In the genomic region with DNA sequence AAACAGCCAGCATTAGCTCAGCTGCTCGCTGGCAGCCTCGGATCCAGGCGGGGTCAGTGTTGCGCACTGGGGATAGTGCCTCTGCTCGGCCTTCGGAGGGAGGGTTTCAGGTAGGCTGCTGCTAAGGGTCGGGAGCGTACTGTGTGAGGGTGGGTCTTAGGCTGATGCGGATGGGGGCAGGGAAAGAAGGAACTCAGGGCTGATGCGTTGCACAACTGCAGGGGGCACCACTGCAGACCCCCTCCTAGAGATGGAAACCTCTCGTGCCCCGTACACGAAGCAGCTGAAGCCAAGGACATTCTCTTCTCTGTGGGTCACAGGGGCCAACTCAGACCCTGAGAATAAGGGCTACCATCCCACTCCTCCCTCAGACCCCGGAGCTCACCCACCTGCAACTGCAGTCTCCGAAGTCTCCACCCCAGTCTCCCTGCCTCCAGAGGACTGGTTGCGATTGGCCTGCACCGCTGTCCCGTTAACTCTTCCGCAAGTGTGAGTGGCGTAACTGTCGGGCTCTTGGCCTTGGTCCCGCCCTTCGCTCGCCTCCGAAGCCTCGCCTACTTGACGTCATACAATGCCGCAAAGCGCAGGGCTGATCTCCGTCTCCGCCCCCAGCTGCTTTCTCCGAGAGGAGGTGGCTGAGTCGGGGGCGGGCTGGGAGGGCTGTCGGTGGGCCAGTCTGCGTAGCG, we compare ENCODE assay signal across 8 cellular contexts. TPM values are rescaled to one million over a fixed set of nuclear protein-coding genes. Genes with fewer than 3 reads are reported as not detected.
A peak's percentile ranks its signal among the peaks of the same experiment; 100 is the strongest.
DNase-seq lines count a peak whose midpoint lies in the region; ATAC-seq, FAIRE-seq and TF ChIP-seq lines count a peak whose summit lies in the region.

Gene KBTBD3, minus strand, starts transcription at position 425 of the 686 bp plus-strand sequence. CDS start 18,250 bp downstream, outside the sequence.

- H3K36me3 ChIP-seq in MG63, result peaks cover 30% of the 10 kb centered on the region

- no peaks in the 10 kb centered on the region for H3K9me3 ChIP-seq in MG63

- H3K36me3 Mint-ChIP-seq in nephron (ENCODE audit: low read depth), result peaks cover 22% of the 10 kb centered on the region

- FAIRE-seq in G401.6 (lab: Jason Lieb, UNC), result peak; percentile 96

- DNase-seq in HCEC 1CT, result peak; percentile 99
- DNase-seq in MG63, result peak; percentile 99
- DNase-seq in SHP77 (lab: John Stamatoyannopoulos, UW), result peak; percentile 98 to 99
- peak; percentile 84 for DNase-seq in activated gamma-delta T cell (lab: John Stamatoyannopoulos, UW)
- peak; percentile 99 for DNase-seq in fibroblast of the conjunctiva (ENCODE audit: low read depth)
- DNase-seq in stimulated activated naive CD8-positive, alpha-beta T cell treated with anti-CD3 and anti-CD28 coated beads, Interleukin-15, Interleukin-2, amounts not matched to agents 100 U/mL and 50 U/mL, for 24 hours, result peak; percentile 97

- peak within 1 kb of the TSS; percentile 91 for H3K4me3 ChIP-seq in MG63

- peaks cover 51% of the 10 kb centered on the region for H3K4me1 Mint-ChIP-seq in nephron

- peak; percentile 98 for ATAC-seq in stimulated activated naive CD8-positive, alpha-beta T cell treated with anti-CD3 and anti-CD28 coated beads, Interleukin-15, Interleukin-2, amounts not matched to agents 100 U/mL and 50 U/mL, for 24 hours

- TF ChIP-seq CTCF in nephron (IDR thresholded peaks at IDR 0.05; ENCODE audit: unreplicated experiment in 3 of 3), result peak; percentile 46 to 66 (median 47)

- peak within 1 kb of the TSS; percentile 96 to 100 (median 98) for H3K27ac Mint-ChIP-seq in nephron

- H3K9me3 Mint-ChIP-seq in nephron, result no peaks in the 10 kb centered on the region

- H3K27me3 ChIP-seq in MG63, result no peaks in the 10 kb centered on the region

- H3K27me3 Mint-ChIP-seq in nephron (ENCODE audit: low read depth), result no peaks in the 10 kb centered on the region

- peak within 1 kb of the TSS; percentile 94 to 100 (median 97) for H3K4me3 Mint-ChIP-seq in nephron

RNA-seq across cellular contexts. Expression of gene KBTBD3, which starts in this region (rescaled TPM):
- total RNA-seq in MG63 (2014; rRNA removed; shearing (Covaris generic); ENCODE audit: low replicate concordance), result 0.63 and 1.4 TPM in 2 replicates

Comparison
In these comparisons a context has a peak if more than half of its experiments do, and no peak if none do; other contexts are left out.
1. Peak in every context shown above with its lines: DNase-seq, ATAC-seq and H3K4me3 ChIP-seq.